Comparison of ENCODE assay signal across 9 cellular contexts in genomic region chr1:43269627-43270375, GRCh38. TPM values are rescaled to one million over a fixed set of nuclear protein-coding genes. Genes with fewer than 3 reads are reported as not detected.
DNase-seq lines count a peak whose midpoint lies in the region; ATAC-seq, FAIRE-seq and TF ChIP-seq lines count a peak whose summit lies in the region.
"Had no signal": no experiment of that assay in that cellular context is flagged by ENCODE, and none has a peak within 500 bp of the region (broad histone marks: within the 10 kb centered on the region; RNA-seq: fewer than 3 reads in every experiment).

TSS of gene TMEM125 (plus strand) at chr1:43269983. CDS start at chr1:43272723, 2,740 bp downstream.

- FAIRE-seq in A549 (lab: Jason Lieb, UNC): no peak

- no peaks in the 10 kb centered on the region for H3K4me1 ChIP-seq in A549
- H3K4me1 ChIP-seq in mesodermal cell (ENCODE audit: control insufficient read depth, insufficient read depth, low read length, poor library complexity, severe bottlenecking): peaks cover 15% of the 10 kb centered on the region

- no peaks in the 10 kb centered on the region for H3K9me3 ChIP-seq in A549
- peaks cover 12% of the 10 kb centered on the region for H3K9me3 ChIP-seq in mesodermal cell (ENCODE audit: control insufficient read depth, low read length)

- DNase-seq in A549 (ENCODE audit: low read depth in 1 of 2, low spot score in 1 of 2) (no peak), GM20000 (ENCODE audit: low spot score) (peak; percentile 10), chondrocyte (ENCODE audit: low spot score) (peak; percentile 30), hepatic stellate cell (ENCODE audit: low spot score) (no peak), NCI-H2107 treated with DMSO at 0.1 percent for 48 hours (lab: John Stamatoyannopoulos, UW; ENCODE audit: unreplicated experiment) (no peak), NCI-H187 treated with DMSO at 0.1 percent for 48 hours (lab: John Stamatoyannopoulos, UW) (no peak)
- DNase-seq: SW 1271 had no signal

- H3K36me3 ChIP-seq in mesodermal cell (ENCODE audit: control insufficient read depth, insufficient read depth, low read length): no peaks in the 10 kb centered on the region

- no peak within 1 kb of the TSS for H3K4me2 ChIP-seq in A549

- H3K27ac ChIP-seq in A549: no peak within 1 kb of the TSS
- no peak within 1 kb of the TSS for H3K27ac ChIP-seq in mesodermal cell (ENCODE audit: low read depth, low read length, severe bottlenecking)

- H3K4me3 ChIP-seq in A549 (no peak within 1 kb of the TSS), mesodermal cell (ENCODE audit: extremely low read depth, insufficient read depth, low read length, poor library complexity, severe bottlenecking) (peak within 1 kb of the TSS; percentile 16)

- H3K9me3 Mint-ChIP-seq in chondrocyte (ENCODE audit: low read depth): no peaks in the 10 kb centered on the region

- H3K4me1 Mint-ChIP-seq in chondrocyte (ENCODE audit: low read depth): peaks cover 21% of the 10 kb centered on the region

- no peak for TF ChIP-seq EP300 in A549 (IDR thresholded peaks at IDR 0.05)

- POLR2A ChIA-PET in A549 (lab: Yijun Ruan, JAX): no interaction called here

- TF ChIP-seq CTCF in A549 (IDR thresholded peaks at IDR 0.05): no peak
- TF ChIP-seq CTCF in GM20000 (IDR thresholded peaks at IDR 0.05; ENCODE audit: extremely low read depth, missing control alignments): no peak
- TF ChIP-seq CTCF in chondrocyte (IDR thresholded peaks at IDR 0.05): no peak

- ATAC-seq in A549 (no peak), GM21723 (IDR thresholded peaks at IDR 0.05; ENCODE audit: unreplicated experiment) (no peak)

- 78% methylated on average over 7 of the region's 7 CpGs for WGBS in A549 (ENCODE audit: missing lambda C conversion rate)
- WGBS in mesodermal cell (ENCODE audit: insufficient coverage in 2 of 2), 2 experiments: 89 to 92% methylated on average over 6 to 7 of the region's 7 CpGs

- CTCF ChIA-PET in A549 (lab: Yijun Ruan, JAX): no interaction called here

- H3K27me3 Mint-ChIP-seq in chondrocyte (ENCODE audit: low read depth): peaks cover 2% of the 10 kb centered on the region

- peaks cover 2% of the 10 kb centered on the region for H3K36me3 Mint-ChIP-seq in chondrocyte (ENCODE audit: low read depth)

- no peak within 1 kb of the TSS for H3K27ac Mint-ChIP-seq in chondrocyte (ENCODE audit: unreplicated experiment)

- no peak within 1 kb of the TSS for H3K4me3 Mint-ChIP-seq in chondrocyte (ENCODE audit: unreplicated experiment)

- no peak for TF ChIP-seq POLR2A in A549 (IDR thresholded peaks at IDR 0.05; ENCODE audit: low read length)

- TF ChIP-seq RAD21 in A549 (conservative IDR thresholded peaks at IDR 0.05 in 1 of 2, IDR thresholded peaks at IDR 0.05 in 1 of 2): no peak

TF ChIP-seq in A549, 52 proteins besides CTCF, POLR2A, EP300 and RAD21:
- peak; percentile 66 for TF ChIP-seq ZFP36 (IDR thresholded peaks at IDR 0.05; ENCODE audit: borderline replicate concordance, partially characterized antibody)
- TF ChIP-seq ESRRA (IDR thresholded peaks at IDR 0.05; ENCODE audit: borderline replicate concordance, low read length): no peak

RNA-seq across cellular contexts. Expression of gene TMEM125, which starts in this region (rescaled TPM):
- not detected in 2 replicates for polyA plus RNA-seq in A549 (2011; rRNA removed)
- not detected in 2 replicates for polyA plus RNA-seq in A549 (2012; cell fraction: cytosol; rRNA removed)
- polyA plus RNA-seq in A549 (2012; cell fraction: nucleus; rRNA removed): not detected in 2 replicates
- not detected in 3 replicates for polyA plus RNA-seq in A549 (2017; fragmentation: RNase III; extraction: RNeasy Plus Mini Kit Qiagen cat#74134 plus additional on column Dnase treatment)
- not detected in 2 replicates for polyA minus RNA-seq in A549 (2011; rRNA and poly(A)+ RNA removed)
- not detected in 3 replicates for total RNA-seq in chondrocyte
- polyA plus RNA-seq in mesodermal cell (2013, experiment 1 of 2): 1.1 TPM
- 0.81 TPM for polyA plus RNA-seq in mesodermal cell (2013, experiment 2 of 2)

Comparison
In these comparisons a context has a peak if more than half of its experiments do, and no peak if none do; other contexts are left out.
1. Peak in DNase-seq in chondrocyte; RNA of the gene not detected or under 1 TPM.